19 cellular contexts compared by ENCODE assay signal in the genomic region with DNA sequence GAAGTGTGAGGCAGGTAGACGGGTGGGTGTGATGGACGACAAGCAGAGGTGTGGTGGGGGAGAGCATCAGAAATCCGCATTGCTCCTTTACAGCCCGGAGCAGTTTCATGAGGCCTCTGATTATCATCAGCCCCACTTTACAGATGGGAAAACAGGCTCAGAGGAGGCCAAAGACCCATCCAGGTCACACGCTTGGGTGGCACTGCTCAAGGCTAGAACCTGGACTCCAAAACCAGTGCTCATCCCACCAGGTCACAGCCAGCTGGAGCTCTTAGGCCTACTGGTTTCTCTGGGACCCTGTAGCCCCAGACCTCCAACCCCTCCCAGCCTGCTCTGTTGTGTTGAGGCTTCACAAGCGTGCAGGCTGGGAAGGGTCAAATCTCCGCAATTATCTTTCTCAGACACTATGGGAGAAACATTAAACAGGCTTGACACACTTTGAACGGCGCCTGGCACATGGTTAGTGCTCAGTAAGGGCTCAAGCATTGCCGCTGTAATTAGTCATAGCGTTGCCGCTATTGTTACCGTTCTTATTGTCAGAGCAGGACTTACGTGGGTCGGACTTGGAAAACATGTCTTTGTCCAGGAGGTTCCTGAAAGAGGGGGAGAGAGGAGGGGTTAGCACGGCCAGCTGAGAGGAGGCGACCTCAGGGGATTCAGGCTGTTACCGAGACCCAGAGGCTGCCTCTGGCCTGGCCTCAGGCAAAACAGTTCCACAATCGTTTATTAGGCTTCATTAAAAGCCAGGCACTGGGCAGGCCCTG. TPM values are rescaled to one million over a fixed set of nuclear protein-coding genes. Genes with fewer than 3 reads are reported as not detected.
DNase-seq lines count a peak whose midpoint lies in the region; TF ChIP-seq lines count a peak whose summit lies in the region.
"Had no signal": no experiment of that assay in that cellular context is flagged by ENCODE, and none has a peak within 500 bp of the region (broad histone marks: within the 10 kb centered on the region; RNA-seq: fewer than 3 reads in every experiment).

No MANE protein-coding gene starts in this region.

- H3K9me3 Mint-ChIP-seq in endothelial cell (ENCODE audit: unreplicated experiment) (no peaks in the 10 kb centered on the region), nephron progenitor cell (no peaks in the 10 kb centered on the region)
- H3K9me3 Mint-ChIP-seq in activated naive CD4-positive, alpha-beta T cell treated with anti-CD3 and anti-CD28 coated beads for 36 hours: no peaks in the 10 kb centered on the region
- H3K9me3 Mint-ChIP-seq: activated T-cell treated with anti-CD3 and anti-CD28 coated beads, Interleukin-2, amount 50 U/mL, for 24 hours; CD8-positive, alpha-beta T cell; T-helper 1 cell treated with Interleukin-12 subunit alpha and Interleukin-12 subunit beta and Interleukin-4 antibody, amounts not matched to agents 30 μg/mL and 1 μg/mL, for 36 hours had no signal

- TF ChIP-seq CTCF in endothelial cell (IDR thresholded peaks at IDR 0.05; ENCODE audit: unreplicated experiment) (no peak), nephron progenitor cell (IDR thresholded peaks at IDR 0.05) (no peak), vagina (IDR thresholded peaks at IDR 0.05) (no peak)

- CTCF ChIA-PET in activated naive CD4-positive, alpha-beta T cell treated with anti-CD3 and anti-CD28 coated beads for 36 hours (lab: Charles Lee): no interaction called here

- H3K27me3 Mint-ChIP-seq in endothelial cell (ENCODE audit: unreplicated experiment) (peaks cover 21% of the 10 kb centered on the region), nephron progenitor cell (ENCODE audit: low read depth, poor library complexity) (peaks cover 2% of the 10 kb centered on the region)
- H3K27me3 Mint-ChIP-seq in activated naive CD4-positive, alpha-beta T cell treated with anti-CD3 and anti-CD28 coated beads for 36 hours (ENCODE audit: low read depth): peaks cover 3% of the 10 kb centered on the region

- TF ChIP-seq POLR2A in vagina (IDR thresholded peaks at IDR 0.05): no peak

- H3K27ac ChIP-seq in vagina: peak overlapping the region; percentile 25
- H3K27ac ChIP-seq: RWPE1 had no signal

- H3K27ac Mint-ChIP-seq in endothelial cell (ENCODE audit: unreplicated experiment) (peak overlapping the region; percentile 52), nephron progenitor cell (peak overlapping the region; percentile 89)
- no peak overlapping the region for H3K27ac Mint-ChIP-seq in activated naive CD4-positive, alpha-beta T cell treated with anti-CD3 and anti-CD28 coated beads for 36 hours
- H3K27ac Mint-ChIP-seq: activated T-cell treated with anti-CD3 and anti-CD28 coated beads, Interleukin-2, amount 50 U/mL, for 24 hours; CD8-positive, alpha-beta T cell had no signal

- H3K4me3 Mint-ChIP-seq in endothelial cell (ENCODE audit: unreplicated experiment): peak overlapping the region; percentile 74
- no peak overlapping the region for H3K4me3 Mint-ChIP-seq in nephron progenitor cell
- no peak overlapping the region for H3K4me3 Mint-ChIP-seq in activated naive CD4-positive, alpha-beta T cell treated with anti-CD3 and anti-CD28 coated beads for 36 hours
- H3K4me3 Mint-ChIP-seq: activated T-cell treated with anti-CD3 and anti-CD28 coated beads, Interleukin-2, amount 50 U/mL, for 24 hours; CD8-positive, alpha-beta T cell; IgD-negative memory B cell; T-helper 1 cell treated with Interleukin-12 subunit alpha and Interleukin-12 subunit beta and Interleukin-4 antibody, amounts not matched to agents 30 μg/mL and 1 μg/mL, for 36 hours had no signal

- H3K4me1 ChIP-seq in vagina: peaks cover 28% of the 10 kb centered on the region

- H3K36me3 ChIP-seq in vagina: no peaks in the 10 kb centered on the region

- H3K27me3 ChIP-seq in vagina: no peaks in the 10 kb centered on the region

- H3K36me3 Mint-ChIP-seq in endothelial cell (ENCODE audit: low read depth, unreplicated experiment) (peaks cover 45% of the 10 kb centered on the region), nephron progenitor cell (ENCODE audit: low read depth) (no peaks in the 10 kb centered on the region)
- H3K36me3 Mint-ChIP-seq in activated naive CD4-positive, alpha-beta T cell treated with anti-CD3 and anti-CD28 coated beads for 36 hours (ENCODE audit: low read depth): no peaks in the 10 kb centered on the region
- H3K36me3 Mint-ChIP-seq: CD8-positive, alpha-beta T cell; IgD-negative memory B cell had no signal

- intact Hi-C loops in vagina (cut with DNase I): no loop called here
- intact Hi-C loops in activated naive CD4-positive, alpha-beta T cell treated with anti-CD3 and anti-CD28 coated beads for 36 hours (cut with micrococcal nuclease): no loop called here

- DNase-seq in NCI-H748 (lab: John Stamatoyannopoulos, UW; ENCODE audit: unreplicated experiment) (peak; percentile 60), NCI-H748 treated with DMSO at 0.1 percent for 48 hours (lab: John Stamatoyannopoulos, UW) (no peak), endothelial cell (ENCODE audit: low spot score) (no peak), nephron progenitor cell (no peak), vagina (ENCODE audit: extremely low spot score in 2 of 2) (no peak), NCI-H2081 (lab: John Stamatoyannopoulos, UW) (no peak), globus pallidus (ENCODE audit: low spot score) (no peak)
- DNase-seq in activated naive CD4-positive, alpha-beta T cell treated with anti-CD3 and anti-CD28 coated beads for 36 hours: no peak
- DNase-seq: activated CD4-positive, alpha-beta T cell treated with anti-CD3 and anti-CD28 coated beads for 1 hour; activated T-cell treated with anti-CD3 and anti-CD28 coated beads, Interleukin-2, amount 50 U/mL, for 24 hours; CD8-positive, alpha-beta T cell; effector memory CD4-positive, alpha-beta T cell; NCI-H1092 treated with DMSO at 0.1 percent for 48 hours; NCI-H774; small intestine; stimulated activated naive CD8-positive, alpha-beta T cell treated with anti-CD3 and anti-CD28 coated beads, Interleukin-15, Interleukin-2, amounts not matched to agents 100 U/mL and 50 U/mL, for 24 hours had no signal

- H3K4me3 ChIP-seq in vagina: no peak overlapping the region

- H3K4me1 Mint-ChIP-seq in endothelial cell (ENCODE audit: unreplicated experiment) (peaks cover 75% of the 10 kb centered on the region), nephron progenitor cell (peaks cover 98% of the 10 kb centered on the region)
- H3K4me1 Mint-ChIP-seq in activated naive CD4-positive, alpha-beta T cell treated with anti-CD3 and anti-CD28 coated beads for 36 hours (ENCODE audit: low read depth): peaks cover 3% of the 10 kb centered on the region

- H3K9me3 ChIP-seq in vagina: no peaks in the 10 kb centered on the region

RNA-seq across cellular contexts. Expression of a gene that starts 16.6 kb away (rescaled TPM):
- total RNA-seq in endothelial cell (ENCODE audit: unreplicated experiment): 24.9 TPM
- total RNA-seq in vagina: 6.6 TPM
- 1 to 10 TPM; 1.2 to 1.7 TPM for total RNA-seq in activated naive CD4-positive, alpha-beta T cell treated with anti-CD3 and anti-CD28 coated beads for 36 hours

RNA-seq across cellular contexts. Expression of a gene that starts 51.9 kb away (rescaled TPM):
- total RNA-seq in endothelial cell (ENCODE audit: unreplicated experiment) (33.4 TPM), vagina (18.9 TPM)
- total RNA-seq in activated naive CD4-positive, alpha-beta T cell treated with anti-CD3 and anti-CD28 coated beads for 36 hours: 10 to 100 TPM; 42.8 to 44.0 TPM
